Comparison of ENCODE assay signal across 31 cellular contexts in genomic region chr20:40230486-40230885, GRCh38.
"Had no signal": no experiment of that assay in that cellular context is flagged by ENCODE, and none has a peak within 500 bp of the region (broad histone marks: within the 10 kb centered on the region; RNA-seq: fewer than 3 reads in every experiment).

No MANE protein-coding gene starts in this region.

- H3K4me1 ChIP-seq: adrenal gland, ascending aorta, body of pancreas, breast epithelium had no signal

- DNase-seq: activated effector memory CD4-positive, alpha-beta T cell treated with anti-CD3 and anti-CD28 coated beads, Interleukin-2, amount 50 U/mL, for 16 hours; activated effector memory CD4-positive, alpha-beta T cell treated with Interleukin-2 at 50 U/mL for 16 hours; activated gamma-delta T cell; activated gamma-delta T cell treated with Interleukin-2 at 50 U/mL for 16 hours; activated naive CD4-positive, alpha-beta T cell; activated naive CD4-positive, alpha-beta T cell treated with anti-CD3 and anti-CD28 coated beads for 36 hours; activated naive CD4-positive, alpha-beta T cell treated with anti-CD3 and anti-CD28 coated beads, Interleukin-2, amount 10 ng/mL, durations not matched to agents 7 days and 5 days; activated naive CD4-positive, alpha-beta T cell treated with anti-CD3 and anti-CD28 coated beads, Interleukin-2, amount 50 U/mL, for 16 hours; activated naive CD4-positive, alpha-beta T cell treated with Interleukin-2 at 50 U/mL for 16 hours; activated naive CD8-positive, alpha-beta T cell treated with anti-CD3 and anti-CD28 coated beads for 36 hours; activated naive CD8-positive, alpha-beta T cell treated with anti-CD3 and anti-CD28 coated beads, Interleukin-2, amount 10 ng/mL, durations not matched to agents 7 days and 5 days; activated naive CD8-positive, alpha-beta T cell treated with anti-CD3 and anti-CD28 coated beads, Interleukin-2, amount 50 U/mL, for 24 hours; activated T-cell treated with anti-CD3 and anti-CD28 coated beads, Interleukin-2, amount 50 U/mL, for 24 hours; activated T-cell treated with anti-CD3 and anti-CD28 coated beads, Interleukin-2, amount 50 U/mL, for 4 hours; activated T-cell treated with anti-CD3 and anti-CD28 coated beads, Interleukin-2, amount 50 U/mL, for 48 hours; activated T-cell treated with anti-CD3 and anti-CD28 coated beads, Interleukin-2, amount 50 U/mL, for 72 hours; adrenal gland; amniotic stem cell; amygdala; anterior cingulate cortex; aorta; body of pancreas; brain microvascular endothelial cell; caudate nucleus; central memory CD4-positive, alpha-beta T cell; cerebellar nuclear complex had no signal

- H3K27me3 ChIP-seq: adrenal gland, ascending aorta, body of pancreas, brain microvascular endothelial cell, breast epithelium, cardiac muscle cell had no signal

- H3K36me3 ChIP-seq: adrenal gland, ascending aorta, brain microvascular endothelial cell, breast epithelium, cardiac muscle cell had no signal

- H3K27ac ChIP-seq: adrenal gland, ascending aorta, body of pancreas, brain microvascular endothelial cell, breast epithelium, cardiac muscle cell had no signal

- H3K4me3 ChIP-seq: adrenal gland, ascending aorta, body of pancreas, breast epithelium, cardiac muscle cell had no signal

- FAIRE-seq: astrocyte, bronchial epithelial cell had no signal

- H3K9me3 ChIP-seq: adrenal gland, ascending aorta, body of pancreas, breast epithelium had no signal
